Comparison of ENCODE assay signal across 8 cellular contexts in genomic region chr18:79988079-79988924, GRCh38. TPM values are rescaled to one million over a fixed set of nuclear protein-coding genes. Genes with fewer than 3 reads are reported as not detected.
DNase-seq lines count a peak whose midpoint lies in the region; ATAC-seq and TF ChIP-seq lines count a peak whose summit lies in the region.

Gene TXNL4A (minus strand): TSS chr18:79988563. CDS start chr18:79988392, 171 bp downstream.

- peak; percentile 98 for ATAC-seq in GM21381 (IDR thresholded peaks at IDR 0.05; ENCODE audit: unreplicated experiment)

- DNase-seq in DMS 273 (lab: John Stamatoyannopoulos, UW; ENCODE audit: unreplicated experiment) (peak; percentile 96), HUDEP-2 (lab: John Stamatoyannopoulos, UW; ENCODE audit: unreplicated experiment in 76 of 76) (peak in 72 of 76 experiments; percentile 26 to 91 (median 72)), OCI-M1 (lab: John Stamatoyannopoulos, UW) (peak; percentile 92), activated T-cell treated with anti-CD3 and anti-CD28 coated beads for 24 hours (ENCODE audit: low read depth) (peak; percentile 82), epithelial cell of esophagus (ENCODE audit: low read depth) (peak; percentile 91), mucosa of gallbladder (ENCODE audit: low spot score) (peak; percentile 86)
- DNase-seq in stimulated activated CD8-positive, alpha-beta memory T cell treated with anti-CD3 and anti-CD28 coated beads, Interleukin-4, amount 100 ng/mL, for 4 hours (ENCODE audit: low read depth in 2 of 2, low spot score in 1 of 2): peak; percentile 50 to 73

- no peak for TF ChIP-seq CTCF in epithelial cell of esophagus (IDR thresholded peaks at IDR 0.05; ENCODE audit: insufficient read depth, low read depth, low read length, missing control alignments)

- peak within 1 kb of the TSS; percentile 86 for H3K4me3 ChIP-seq in epithelial cell of esophagus (ENCODE audit: low read length)

RNA-seq across cellular contexts. Expression of gene TXNL4A, which starts in this region (rescaled TPM):
- total RNA-seq in mucosa of gallbladder: 76.7 TPM

Comparison
In these comparisons a context has a peak if more than half of its experiments do, and no peak if none do; other contexts are left out.
1. Peak in every context shown above with its lines: DNase-seq, ATAC-seq and H3K4me3 ChIP-seq.